ENCODE assay signal across 13 cellular contexts in the genomic region with DNA sequence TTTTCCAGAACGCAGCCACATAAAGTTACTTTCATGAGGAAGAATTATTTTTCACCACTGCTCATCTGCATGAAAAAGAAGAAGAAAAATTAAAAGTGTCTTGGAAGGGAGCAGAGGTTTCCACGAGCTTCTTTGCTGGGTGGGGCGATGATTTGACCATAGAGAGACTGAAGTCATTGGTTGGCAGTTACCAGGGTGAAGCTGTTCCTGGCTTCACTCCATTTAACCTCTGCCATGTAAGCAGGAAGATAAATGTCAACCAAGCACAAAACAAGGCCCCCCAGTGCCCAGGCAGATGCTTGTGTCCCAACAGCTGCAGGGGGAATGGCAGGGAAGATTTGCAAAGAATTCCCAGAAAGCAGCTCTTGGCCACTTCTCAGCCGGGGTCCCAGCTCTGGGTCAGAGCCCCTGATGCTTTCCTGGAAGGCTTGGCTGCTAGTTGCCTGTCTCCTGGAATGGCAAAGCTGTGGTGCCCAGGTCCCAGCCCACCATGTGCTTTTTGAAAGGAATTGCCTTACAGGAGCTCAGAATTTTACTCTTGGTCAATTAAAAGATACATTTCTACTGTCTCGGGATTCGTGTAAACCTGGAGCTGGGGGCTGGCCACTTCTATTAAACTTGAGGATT.
DNase-seq lines count a peak whose midpoint lies in the region; ATAC-seq and TF ChIP-seq lines count a peak whose summit lies in the region.
"Had no signal": no experiment of that assay in that cellular context is flagged by ENCODE, and none has a peak within 500 bp of the region (broad histone marks: within the 10 kb centered on the region; RNA-seq: fewer than 3 reads in every experiment).

No MANE protein-coding gene starts in this region.

- no peaks in the 10 kb centered on the region for H3K27me3 ChIP-seq in parathyroid adenoma (ENCODE audit: control insufficient read depth, insufficient read depth, low read length)

- intact Hi-C loops in left ventricle myocardium superior (cut with micrococcal nuclease), result no loop called here

- H3K9me3 ChIP-seq in parathyroid adenoma (ENCODE audit: control insufficient read depth, low read length), result no peaks in the 10 kb centered on the region
- H3K9me3 ChIP-seq: A549 had no signal

- ATAC-seq in left ventricle myocardium superior (peak; percentile 63), GM18517 (IDR thresholded peaks at IDR 0.05; ENCODE audit: unreplicated experiment) (no peak)
- ATAC-seq: A549, esophagus mucosa had no signal

- H3K9ac ChIP-seq in parathyroid adenoma, result no peak overlapping the region

- peak overlapping the region; percentile 25 for H3K4me2 ChIP-seq in parathyroid adenoma (ENCODE audit: low read length)
- H3K4me2 ChIP-seq: A549 had no signal

- H3K79me2 ChIP-seq in parathyroid adenoma, result no peaks in the 10 kb centered on the region

- H3K4me3 ChIP-seq in parathyroid adenoma (ENCODE audit: low read depth, low read length), result no peak overlapping the region
- H3K4me3 ChIP-seq: A549 had no signal

- in situ Hi-C loops in G401 (cut with HindIII; ENCODE audit: low sequenced_read_pairs), result no loop called here

- no peak for TF ChIP-seq CTCF in parathyroid adenoma (IDR thresholded peaks at IDR 0.05)

- H3K4me1 ChIP-seq in parathyroid adenoma, result peaks cover 24% of the 10 kb centered on the region
- H3K4me1 ChIP-seq: A549 had no signal

- H3K36me3 ChIP-seq in parathyroid adenoma (ENCODE audit: control insufficient read depth, insufficient read depth, low read length), result no peaks in the 10 kb centered on the region

- DNase-seq in AG20443 (ENCODE audit: low spot score), result peak; percentile 15
- DNase-seq in RPMI8226, result peak; percentile 31
- no peak for DNase-seq in left ventricle myocardium superior
- no peak for DNase-seq in SIG-M5 treated with dmso at 0.1 percent for 504 hours (lab: John Stamatoyannopoulos, UW; ENCODE audit: unreplicated experiment)
- DNase-seq in G401 (ENCODE audit: low spot score), result no peak
- no peak for DNase-seq in mesenteric fat pad (ENCODE audit: low spot score)
- DNase-seq: cerebellar nuclear complex, NCI-H146, SIG-M5 had no signal

- H2AFZ ChIP-seq in parathyroid adenoma, result peak overlapping the region; percentile 57

- H3K27ac ChIP-seq in parathyroid adenoma, result no peak overlapping the region
- H3K27ac ChIP-seq: A549 had no signal

Comparison
In these comparisons a context has a peak if more than half of its experiments do, and no peak if none do; other contexts are left out.
1. DNase-seq: peak in AG20443 (single experiment) and RPMI8226 (single experiment); none in left ventricle myocardium superior (single experiment), SIG-M5 treated with dmso at 0.1 percent for 504 hours (single experiment), G401 (single experiment) and mesenteric fat pad (single experiment).